Comparison of ENCODE assay signal across 1 cellular context in the genomic region with DNA sequence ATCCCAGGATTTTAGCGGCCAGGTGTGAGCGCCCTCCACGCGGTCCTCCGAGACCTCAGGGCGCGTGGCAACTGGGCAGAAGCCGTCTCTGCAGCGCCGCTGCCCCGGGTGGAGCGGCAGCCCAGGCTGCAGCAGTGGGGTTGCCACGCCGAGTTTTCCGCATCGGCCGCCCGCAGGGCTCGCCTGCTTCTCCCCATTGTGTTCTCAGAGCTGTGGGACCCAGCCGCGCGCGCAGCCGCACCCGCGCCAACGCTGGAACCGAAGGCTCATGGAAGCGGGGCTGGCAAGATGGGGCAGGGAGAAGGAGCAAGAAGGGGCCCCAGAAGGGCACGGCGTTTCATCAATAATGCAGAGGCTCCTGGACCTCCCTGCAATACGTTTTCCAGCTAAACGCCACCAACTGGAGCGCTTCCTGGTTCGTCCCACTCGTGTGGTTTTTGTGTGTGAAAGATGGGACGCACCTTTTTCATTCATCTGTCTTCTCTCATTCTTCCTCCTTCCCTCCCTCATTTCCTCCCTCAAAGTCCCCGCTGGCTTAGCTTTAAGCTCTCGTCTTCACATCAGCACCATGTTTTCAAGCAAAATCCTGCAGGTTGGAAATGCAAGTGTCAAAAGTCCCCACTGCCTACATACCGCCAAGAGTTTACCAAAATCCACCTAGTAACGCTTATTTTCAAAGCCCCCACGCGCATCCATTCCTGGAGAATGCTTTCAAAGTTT.
TF ChIP-seq lines count a peak whose summit lies in the region.

No MANE protein-coding gene starts in this region.

TF ChIP-seq in WTC11, 78 proteins besides CTCF, POLR2A, EP300 and RAD21 (continued from another document):
- no peak for TF ChIP-seq MLX (CRISPR knock-in tag; IDR thresholded peaks at IDR 0.05)
- no peak for TF ChIP-seq USF2 (CRISPR knock-in tag; IDR thresholded peaks at IDR 0.05)
- no peak for TF ChIP-seq ZNF423 (CRISPR knock-in tag; IDR thresholded peaks at IDR 0.05)
- TF ChIP-seq ZNF281 (CRISPR knock-in tag; IDR thresholded peaks at IDR 0.05), result no peak
TF ChIP-seq in WTC11: peak in this region for 0.
